In the genomic region with DNA sequence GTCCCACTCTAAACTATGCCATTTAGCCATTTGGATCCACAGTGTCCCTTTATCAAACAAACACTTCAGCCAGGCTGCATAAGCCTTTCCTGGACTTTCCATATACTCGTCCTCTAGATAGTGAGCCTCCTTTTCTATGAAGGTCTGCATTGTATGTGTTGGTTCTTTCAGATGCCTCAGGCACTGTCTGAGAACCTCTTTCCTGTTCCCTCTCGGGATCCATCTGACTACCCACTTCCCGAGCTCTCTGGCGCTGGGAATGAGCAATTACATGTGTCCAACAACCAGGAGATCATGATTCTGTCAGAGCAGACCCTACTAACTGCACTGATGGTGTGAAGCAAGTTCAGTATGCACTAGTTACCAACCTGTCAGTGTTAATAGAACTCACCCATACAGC, we compare ENCODE assay signal across 34 cellular contexts.
"Had no signal": no experiment of that assay in that cellular context is flagged by ENCODE, and none has a peak within 500 bp of the region (broad histone marks: within the 10 kb centered on the region; RNA-seq: fewer than 3 reads in every experiment).

No MANE protein-coding gene starts in this region.

- H3K4me1 Mint-ChIP-seq: activated CD4-positive, alpha-beta T cell treated with anti-CD3 and anti-CD28 coated beads for 36 hours; activated CD4-positive, alpha-beta T cell treated with anti-CD3 and anti-CD28 coated beads, Interleukin-2, amount 10 ng/mL, durations not matched to agents 24 days and 14 days; activated naive CD4-positive, alpha-beta T cell treated with anti-CD3 and anti-CD28 coated beads, Interleukin-2, amount 10 ng/mL, durations not matched to agents 7 days and 5 days; activated naive CD8-positive, alpha-beta T cell treated with anti-CD3 and anti-CD28 coated beads, Interleukin-2, amount 10 ng/mL, durations not matched to agents 7 days and 5 days; T-cell had no signal

- H3K27me3 ChIP-seq: body of pancreas, cardiac muscle cell, colonic mucosa, esophagus muscularis mucosa, foreskin keratinocyte, gastroesophageal sphincter, heart right ventricle, hepatocyte had no signal

- H3K27me3 Mint-ChIP-seq: activated CD4-positive, alpha-beta memory T cell treated with anti-CD3 and anti-CD28 coated beads for 36 hours; activated CD4-positive, alpha-beta T cell treated with anti-CD3 and anti-CD28 coated beads for 36 hours; activated CD4-positive, alpha-beta T cell treated with anti-CD3 and anti-CD28 coated beads, Interleukin-2, amount 10 ng/mL, durations not matched to agents 24 days and 14 days; activated CD8-positive, alpha-beta memory T cell treated with anti-CD3 and anti-CD28 coated beads, Interleukin-2, amount 10 ng/mL, durations not matched to agents 7 days and 5 days; activated naive CD4-positive, alpha-beta T cell treated with anti-CD3 and anti-CD28 coated beads, Interleukin-2, amount 10 ng/mL, durations not matched to agents 7 days and 5 days; activated naive CD8-positive, alpha-beta T cell treated with anti-CD3 and anti-CD28 coated beads, Interleukin-2, amount 10 ng/mL, durations not matched to agents 7 days and 5 days; T-cell had no signal

- H3K4me3 ChIP-seq: body of pancreas, cardiac muscle cell, colonic mucosa, esophagus muscularis mucosa, gastroesophageal sphincter, heart right ventricle, hepatocyte had no signal

- H3K4me1 ChIP-seq: body of pancreas, colonic mucosa, esophagus muscularis mucosa, foreskin keratinocyte, gastroesophageal sphincter, heart right ventricle had no signal

- H3K4me3 Mint-ChIP-seq: activated CD4-positive, alpha-beta memory T cell treated with anti-CD3 and anti-CD28 coated beads for 36 hours; activated CD4-positive, alpha-beta T cell treated with anti-CD3 and anti-CD28 coated beads for 36 hours; activated CD4-positive, alpha-beta T cell treated with anti-CD3 and anti-CD28 coated beads, Interleukin-2, amount 10 ng/mL, durations not matched to agents 24 days and 14 days; activated CD8-positive, alpha-beta memory T cell treated with anti-CD3 and anti-CD28 coated beads, Interleukin-2, amount 10 ng/mL, durations not matched to agents 7 days and 5 days; activated CD8-positive, alpha-beta T cell treated with anti-CD3 and anti-CD28 coated beads, Interleukin-2, amount 10 ng/mL, durations not matched to agents 7 days and 5 days; activated naive CD4-positive, alpha-beta T cell treated with anti-CD3 and anti-CD28 coated beads, Interleukin-2, amount 10 ng/mL, durations not matched to agents 7 days and 5 days; activated naive CD8-positive, alpha-beta T cell treated with anti-CD3 and anti-CD28 coated beads, Interleukin-2, amount 10 ng/mL, durations not matched to agents 7 days and 5 days; activated T-helper 1 cell treated with anti-CD3 and anti-CD28 coated beads, Interleukin-12 subunit alpha, Interleukin-12 subunit beta, Interleukin-2, Interleukin-4 antibody, amounts not matched to agents 30 ng/mL and 10 ng/mL and 1 ng/mL, durations not matched to agents 14 hours and 24 hours and 36 hours; T-cell had no signal

- H3K9me3 ChIP-seq: body of pancreas, colonic mucosa, esophagus muscularis mucosa, gastroesophageal sphincter, heart right ventricle had no signal

- H3K9me3 Mint-ChIP-seq: activated CD4-positive, alpha-beta memory T cell treated with anti-CD3 and anti-CD28 coated beads for 36 hours; activated CD4-positive, alpha-beta T cell treated with anti-CD3 and anti-CD28 coated beads, Interleukin-2, amount 10 ng/mL, durations not matched to agents 24 days and 14 days; activated naive CD4-positive, alpha-beta T cell treated with anti-CD3 and anti-CD28 coated beads, Interleukin-2, amount 10 ng/mL, durations not matched to agents 7 days and 5 days; activated naive CD4-positive, alpha-beta T cell treated with anti-CD3 and anti-CD28 coated beads, Interleukin-2, amount 50 U/mL, for 72 hours; activated naive CD8-positive, alpha-beta T cell treated with anti-CD3 and anti-CD28 coated beads, Interleukin-2, amount 10 ng/mL, durations not matched to agents 7 days and 5 days; activated T-helper 1 cell treated with anti-CD3 and anti-CD28 coated beads, Interleukin-12 subunit alpha, Interleukin-12 subunit beta, Interleukin-2, Interleukin-4 antibody, amounts not matched to agents 30 ng/mL and 10 ng/mL and 1 ng/mL, durations not matched to agents 14 hours and 24 hours and 36 hours; activated T-helper 2 cell treated with anti-CD3 and anti-CD28 coated beads, Interferon-gamma antibody, Interleukin-2, Interleukin-4, amounts not matched to agents 10 μg/mL and 5 μg/mL and 100 μg/mL, durations not matched to agents 14 hours and 24 hours and 36 hours; T-cell had no signal

- H3K27ac ChIP-seq: body of pancreas, cardiac muscle cell, colonic mucosa, esophagus muscularis mucosa, foreskin keratinocyte, gastroesophageal sphincter, heart right ventricle, hepatocyte had no signal

- ATAC-seq: activated CD4-positive, alpha-beta T cell treated with anti-CD3 and anti-CD28 coated beads for 36 hours; activated CD8-positive, alpha-beta T cell treated with anti-CD3 and anti-CD28 coated beads, Interleukin-2, amount 10 ng/mL, durations not matched to agents 7 days and 5 days; body of pancreas; foreskin keratinocyte; gastroesophageal sphincter; heart right ventricle; T-cell had no signal

- DNase-seq: activated CD4-positive, alpha-beta memory T cell treated with anti-CD3 and anti-CD28 coated beads for 36 hours; activated CD4-positive, alpha-beta T cell treated with anti-CD3 and anti-CD28 coated beads for 36 hours; activated CD4-positive, alpha-beta T cell treated with anti-CD3 and anti-CD28 coated beads, Interleukin-2, amount 10 ng/mL, durations not matched to agents 24 days and 14 days; activated CD4-positive, CD25-positive, alpha-beta regulatory T cell; activated CD4-positive, CD25-positive, alpha-beta regulatory T cell treated with anti-CD3 and anti-CD28 coated beads, Interleukin-2, amount 50 U/mL, for 72 hours; activated CD8-positive, alpha-beta memory T cell treated with anti-CD3 and anti-CD28 coated beads, Interleukin-2, amount 50 U/mL, for 4 hours; activated CD8-positive, alpha-beta T cell treated with anti-CD3 and anti-CD28 coated beads, Interleukin-2, amount 10 ng/mL, durations not matched to agents 7 days and 5 days; activated effector memory CD4-positive, alpha-beta T cell treated with anti-CD3 and anti-CD28 coated beads, Interleukin-2, amount 50 U/mL, for 16 hours; activated naive CD4-positive, alpha-beta T cell; activated naive CD4-positive, alpha-beta T cell treated with anti-CD3 and anti-CD28 coated beads, Interleukin-2, amount 10 ng/mL, durations not matched to agents 7 days and 5 days; activated naive CD8-positive, alpha-beta T cell treated with anti-CD3 and anti-CD28 coated beads, Interleukin-2, amount 10 ng/mL, durations not matched to agents 7 days and 5 days; activated T-cell treated with anti-CD3 and anti-CD28 coated beads, Interleukin-2, amount 50 U/mL, for 1 hour; activated T-cell treated with anti-CD3 and anti-CD28 coated beads, Interleukin-2, amount 50 U/mL, for 48 hours; amniotic stem cell; aorta; body of pancreas; central memory CD4-positive, alpha-beta T cell; cerebellar nuclear complex; colonic mucosa; effector CD8-positive, alpha-beta T cell; erythroblast; foreskin keratinocyte; heart right ventricle; SW 1271; T-cell; T1000 had no signal

- H3K36me3 ChIP-seq: colonic mucosa had no signal

- H3K27ac Mint-ChIP-seq: activated CD4-positive, alpha-beta memory T cell treated with anti-CD3 and anti-CD28 coated beads for 36 hours; activated CD4-positive, alpha-beta T cell treated with anti-CD3 and anti-CD28 coated beads for 36 hours; activated CD4-positive, alpha-beta T cell treated with anti-CD3 and anti-CD28 coated beads, Interleukin-2, amount 10 ng/mL, durations not matched to agents 24 days and 14 days; activated CD8-positive, alpha-beta memory T cell treated with anti-CD3 and anti-CD28 coated beads, Interleukin-2, amount 10 ng/mL, durations not matched to agents 7 days and 5 days; activated CD8-positive, alpha-beta T cell treated with anti-CD3 and anti-CD28 coated beads, Interleukin-2, amount 10 ng/mL, durations not matched to agents 7 days and 5 days; activated naive CD4-positive, alpha-beta T cell treated with anti-CD3 and anti-CD28 coated beads, Interleukin-2, amount 10 ng/mL, durations not matched to agents 7 days and 5 days; activated naive CD8-positive, alpha-beta T cell treated with anti-CD3 and anti-CD28 coated beads, Interleukin-2, amount 10 ng/mL, durations not matched to agents 7 days and 5 days; activated T-helper 1 cell treated with anti-CD3 and anti-CD28 coated beads, Interleukin-12 subunit alpha, Interleukin-12 subunit beta, Interleukin-2, Interleukin-4 antibody, amounts not matched to agents 30 ng/mL and 10 ng/mL and 1 ng/mL, durations not matched to agents 14 hours and 24 hours and 36 hours; activated T-helper 2 cell treated with anti-CD3 and anti-CD28 coated beads, Interferon-gamma antibody, Interleukin-2, Interleukin-4, amounts not matched to agents 10 μg/mL and 5 μg/mL and 100 μg/mL, durations not matched to agents 14 hours and 24 hours and 36 hours; T-cell had no signal
